In the genomic region with DNA sequence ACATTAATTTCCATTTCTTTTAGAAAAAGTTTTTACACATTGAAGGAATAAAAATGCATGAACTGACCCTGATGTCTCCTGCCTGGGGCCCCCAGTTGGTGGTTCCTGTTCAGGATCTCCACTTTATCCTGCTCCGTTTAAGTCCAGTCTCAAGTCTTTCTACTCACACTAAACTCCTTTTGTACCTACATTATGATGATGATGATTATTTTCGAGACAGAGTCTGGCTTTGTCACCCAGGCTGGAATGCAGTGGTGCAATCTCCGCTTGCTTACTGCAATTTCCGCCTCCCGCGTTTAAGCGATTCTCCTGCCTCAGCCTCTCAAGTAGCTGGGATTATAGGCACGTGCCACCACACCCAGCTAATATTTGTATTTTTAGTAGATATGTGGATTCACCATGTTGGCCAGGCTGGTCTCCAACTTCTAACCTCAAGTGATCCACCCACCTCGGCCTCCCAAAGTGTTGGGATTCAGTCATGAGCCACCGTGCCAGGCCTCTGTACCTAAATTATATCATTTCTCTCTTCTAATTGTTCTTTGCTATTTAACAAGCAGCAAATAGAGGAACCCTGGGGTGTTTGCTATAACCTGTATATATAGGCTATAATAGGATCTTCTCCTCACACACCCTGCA, we compare ENCODE assay signal across 1 cellular context.
TF ChIP-seq lines count a peak whose summit lies in the region.

No MANE protein-coding gene starts in this region.

TF ChIP-seq in HepG2, 621 proteins besides CTCF, POLR2A, EP300 and RAD21 (continued from another document and continues in another):
- TF ChIP-seq KAT2B (IDR thresholded peaks at IDR 0.05; ENCODE audit: borderline replicate concordance, low read depth, low read length), result no peak
- no peak for TF ChIP-seq ZNF468 (CRISPR knock-in tag; IDR thresholded peaks at IDR 0.05)
- TF ChIP-seq REXO4 (CRISPR knock-in tag; IDR thresholded peaks at IDR 0.05; ENCODE audit: borderline replicate concordance), result no peak
- TF ChIP-seq KMT2A (CRISPR knock-in tag; IDR thresholded peaks at IDR 0.05), result peak; percentile 73
- TF ChIP-seq ZNF598 (CRISPR knock-in tag; IDR thresholded peaks at IDR 0.05; ENCODE audit: borderline replicate concordance), result 0 out of 2 replicates have a peak, but pooled peaks have one; percentile 30
- TF ChIP-seq CREB1 (IDR thresholded peaks at IDR 0.05), result peak; percentile 59; the same call in 1 of the 2 replicates
- peak; percentile 69; the same call in 1 of the 2 replicates for TF ChIP-seq CREB1 (CRISPR knock-in tag; IDR thresholded peaks at IDR 0.05)
- TF ChIP-seq FOSL1 (CRISPR knock-in tag; IDR thresholded peaks at IDR 0.05; ENCODE audit: borderline replicate concordance), result no peak
- TF ChIP-seq, protein P1, sequence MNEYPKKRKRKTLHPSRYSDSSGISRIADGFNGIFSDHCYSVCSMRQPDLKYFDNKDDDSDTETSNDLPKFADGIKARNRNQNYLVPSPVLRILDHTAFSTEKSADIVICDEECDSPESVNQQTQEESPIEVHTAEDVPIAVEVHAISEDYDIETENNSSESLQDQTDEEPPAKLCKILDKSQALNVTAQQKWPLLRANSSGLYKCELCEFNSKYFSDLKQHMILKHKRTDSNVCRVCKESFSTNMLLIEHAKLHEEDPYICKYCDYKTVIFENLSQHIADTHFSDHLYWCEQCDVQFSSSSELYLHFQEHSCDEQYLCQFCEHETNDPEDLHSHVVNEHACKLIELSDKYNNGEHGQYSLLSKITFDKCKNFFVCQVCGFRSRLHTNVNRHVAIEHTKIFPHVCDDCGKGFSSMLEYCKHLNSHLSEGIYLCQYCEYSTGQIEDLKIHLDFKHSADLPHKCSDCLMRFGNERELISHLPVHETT (CRISPR knock-in tag; conservative IDR thresholded peaks at IDR 0.05), result peak; percentile 84
- TF ChIP-seq, protein P2, sequence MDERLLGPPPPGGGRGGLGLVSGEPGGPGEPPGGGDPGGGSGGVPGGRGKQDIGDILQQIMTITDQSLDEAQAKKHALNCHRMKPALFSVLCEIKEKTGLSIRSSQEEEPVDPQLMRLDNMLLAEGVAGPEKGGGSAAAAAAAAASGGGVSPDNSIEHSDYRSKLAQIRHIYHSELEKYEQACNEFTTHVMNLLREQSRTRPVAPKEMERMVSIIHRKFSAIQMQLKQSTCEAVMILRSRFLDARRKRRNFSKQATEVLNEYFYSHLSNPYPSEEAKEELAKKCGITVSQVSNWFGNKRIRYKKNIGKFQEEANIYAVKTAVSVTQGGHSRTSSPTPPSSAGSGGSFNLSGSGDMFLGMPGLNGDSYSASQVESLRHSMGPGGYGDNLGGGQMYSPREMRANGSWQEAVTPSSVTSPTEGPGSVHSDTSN (CRISPR knock-in tag; IDR thresholded peaks at IDR 0.05), result no peak
- no peak for TF ChIP-seq KLF15 (CRISPR knock-in tag; IDR thresholded peaks at IDR 0.05; ENCODE audit: borderline replicate concordance)
- TF ChIP-seq POLR2G (IDR thresholded peaks at IDR 0.05; ENCODE audit: low read depth, low read length), result peak; percentile 54; the same call in 1 of the 2 replicates
- TF ChIP-seq, protein P3, sequence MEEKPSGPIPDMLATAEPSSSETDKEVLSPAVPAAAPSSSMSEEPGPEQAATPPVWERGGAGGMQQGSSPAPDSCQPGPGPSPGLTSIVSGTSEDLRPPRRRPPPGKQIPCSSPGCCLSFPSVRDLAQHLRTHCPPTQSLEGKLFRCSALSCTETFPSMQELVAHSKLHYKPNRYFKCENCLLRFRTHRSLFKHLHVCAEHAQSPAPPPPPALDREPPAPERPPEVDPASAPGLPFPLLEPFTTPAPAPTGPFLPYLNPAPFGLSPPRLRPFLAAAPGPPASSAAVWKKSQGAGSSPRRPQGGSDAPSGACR (CRISPR knock-in tag; IDR thresholded peaks at IDR 0.05), result no peak
- no peak; the same call in 1 of the 2 replicates for TF ChIP-seq JUNB (CRISPR knock-in tag; IDR thresholded peaks at IDR 0.05; ENCODE audit: borderline replicate concordance)
- TF ChIP-seq ZNF234 (CRISPR knock-in tag; conservative IDR thresholded peaks at IDR 0.05), result no peak
- TF ChIP-seq, protein P4, sequence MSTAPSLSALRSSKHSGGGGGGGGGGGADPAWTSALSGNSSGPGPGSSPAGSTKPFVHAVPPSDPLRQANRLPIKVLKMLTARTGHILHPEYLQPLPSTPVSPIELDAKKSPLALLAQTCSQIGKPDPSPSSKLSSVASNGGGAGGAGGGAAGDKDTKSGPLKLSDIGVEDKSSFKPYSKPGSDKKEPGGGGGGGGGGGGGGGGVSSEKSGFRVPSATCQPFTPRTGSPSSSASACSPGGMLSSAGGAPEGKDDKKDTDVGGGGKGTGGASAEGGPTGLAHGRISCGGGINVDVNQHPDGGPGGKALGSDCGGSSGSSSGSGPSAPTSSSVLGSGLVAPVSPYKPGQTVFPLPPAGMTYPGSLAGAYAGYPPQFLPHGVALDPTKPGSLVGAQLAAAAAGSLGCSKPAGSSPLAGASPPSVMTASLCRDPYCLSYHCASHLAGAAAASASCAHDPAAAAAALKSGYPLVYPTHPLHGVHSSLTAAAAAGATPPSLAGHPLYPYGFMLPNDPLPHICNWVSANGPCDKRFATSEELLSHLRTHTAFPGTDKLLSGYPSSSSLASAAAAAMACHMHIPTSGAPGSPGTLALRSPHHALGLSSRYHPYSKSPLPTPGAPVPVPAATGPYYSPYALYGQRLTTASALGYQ (CRISPR knock-in tag; IDR thresholded peaks at IDR 0.05), result 0 out of 2 replicates have a peak, but pooled peaks have one; percentile 60
- TF ChIP-seq KDM3A (CRISPR knock-in tag; IDR thresholded peaks at IDR 0.05; ENCODE audit: low read depth), result peak; percentile 49; the same call in 1 of the 2 replicates
- no peak; the same call in 1 of the 2 replicates for TF ChIP-seq ZNF460 (CRISPR knock-in tag; IDR thresholded peaks at IDR 0.05; ENCODE audit: borderline replicate concordance)
- peak; percentile 88 for TF ChIP-seq KAT8 (CRISPR knock-in tag; IDR thresholded peaks at IDR 0.05)
- TF ChIP-seq, protein P5, sequence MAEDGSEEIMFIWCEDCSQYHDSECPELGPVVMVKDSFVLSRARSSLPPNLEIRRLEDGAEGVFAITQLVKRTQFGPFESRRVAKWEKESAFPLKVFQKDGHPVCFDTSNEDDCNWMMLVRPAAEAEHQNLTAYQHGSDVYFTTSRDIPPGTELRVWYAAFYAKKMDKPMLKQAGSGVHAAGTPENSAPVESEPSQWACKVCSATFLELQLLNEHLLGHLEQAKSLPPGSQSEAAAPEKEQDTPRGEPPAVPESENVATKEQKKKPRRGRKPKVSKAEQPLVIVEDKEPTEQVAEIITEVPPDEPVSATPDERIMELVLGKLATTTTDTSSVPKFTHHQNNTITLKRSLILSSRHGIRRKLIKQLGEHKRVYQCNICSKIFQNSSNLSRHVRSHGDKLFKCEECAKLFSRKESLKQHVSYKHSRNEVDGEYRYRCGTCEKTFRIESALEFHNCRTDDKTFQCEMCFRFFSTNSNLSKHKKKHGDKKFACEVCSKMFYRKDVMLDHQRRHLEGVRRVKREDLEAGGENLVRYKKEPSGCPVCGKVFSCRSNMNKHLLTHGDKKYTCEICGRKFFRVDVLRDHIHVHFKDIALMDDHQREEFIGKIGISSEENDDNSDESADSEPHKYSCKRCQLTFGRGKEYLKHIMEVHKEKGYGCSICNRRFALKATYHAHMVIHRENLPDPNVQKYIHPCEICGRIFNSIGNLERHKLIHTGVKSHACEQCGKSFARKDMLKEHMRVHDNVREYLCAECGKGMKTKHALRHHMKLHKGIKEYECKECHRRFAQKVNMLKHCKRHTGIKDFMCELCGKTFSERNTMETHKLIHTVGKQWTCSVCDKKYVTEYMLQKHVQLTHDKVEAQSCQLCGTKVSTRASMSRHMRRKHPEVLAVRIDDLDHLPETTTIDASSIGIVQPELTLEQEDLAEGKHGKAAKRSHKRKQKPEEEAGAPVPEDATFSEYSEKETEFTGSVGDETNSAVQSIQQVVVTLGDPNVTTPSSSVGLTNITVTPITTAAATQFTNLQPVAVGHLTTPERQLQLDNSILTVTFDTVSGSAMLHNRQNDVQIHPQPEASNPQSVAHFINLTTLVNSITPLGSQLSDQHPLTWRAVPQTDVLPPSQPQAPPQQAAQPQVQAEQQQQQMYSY (CRISPR knock-in tag; IDR thresholded peaks at IDR 0.05), result peak; percentile 86
- TF ChIP-seq NFIC (IDR thresholded peaks at IDR 0.05; ENCODE audit: low read length), result 0 out of 2 replicates have a peak, but pooled peaks have one; percentile 44
- no peak for TF ChIP-seq GPN1 (CRISPR knock-in tag; IDR thresholded peaks at IDR 0.05; ENCODE audit: borderline replicate concordance)
- no peak for TF ChIP-seq SRSF4 (IDR thresholded peaks at IDR 0.05; ENCODE audit: low read depth, low read length, poor library complexity, severe bottlenecking)
- TF ChIP-seq ZNF543 (CRISPR knock-in tag; IDR thresholded peaks at IDR 0.05), result peak; percentile 61; the same call in 1 of the 2 replicates
- TF ChIP-seq ZNF546 (CRISPR knock-in tag; conservative IDR thresholded peaks at IDR 0.05), result 0 out of 2 replicates have a peak, but pooled peaks have one; percentile 39
- TF ChIP-seq TGIF2 (CRISPR knock-in tag; IDR thresholded peaks at IDR 0.05), result no peak; the same call in 1 of the 2 replicates
- peak; percentile 91 for TF ChIP-seq ZNF205 (CRISPR knock-in tag; IDR thresholded peaks at IDR 0.05)
- TF ChIP-seq MED8 (CRISPR knock-in tag; IDR thresholded peaks at IDR 0.05; ENCODE audit: insufficient replicate concordance), result peak; percentile 21
- no peak for TF ChIP-seq ZNF446 (CRISPR knock-in tag; IDR thresholded peaks at IDR 0.05)
- no peak for TF ChIP-seq XBP1 (CRISPR knock-in tag; IDR thresholded peaks at IDR 0.05)
- TF ChIP-seq RELA (CRISPR knock-in tag; IDR thresholded peaks at IDR 0.05), result no peak
- TF ChIP-seq NCOA5 (CRISPR knock-in tag; IDR thresholded peaks at IDR 0.05), result no peak
- 0 out of 2 replicates have a peak, but pooled peaks have one; percentile 62 for TF ChIP-seq SIX4 (CRISPR knock-in tag; IDR thresholded peaks at IDR 0.05)
- no peak for TF ChIP-seq MBD4 (IDR thresholded peaks at IDR 0.05; ENCODE audit: borderline replicate concordance, low read length)
- no peak for TF ChIP-seq ZNF260 (CRISPR knock-in tag; IDR thresholded peaks at IDR 0.05; ENCODE audit: borderline replicate concordance, low read depth)
- TF ChIP-seq, protein P6, sequence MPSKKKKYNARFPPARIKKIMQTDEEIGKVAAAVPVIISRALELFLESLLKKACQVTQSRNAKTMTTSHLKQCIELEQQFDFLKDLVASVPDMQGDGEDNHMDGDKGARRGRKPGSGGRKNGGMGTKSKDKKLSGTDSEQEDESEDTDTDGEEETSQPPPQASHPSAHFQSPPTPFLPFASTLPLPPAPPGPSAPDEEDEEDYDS (CRISPR knock-in tag; IDR thresholded peaks at IDR 0.05), result peak; percentile 70
- TF ChIP-seq, protein P7, sequence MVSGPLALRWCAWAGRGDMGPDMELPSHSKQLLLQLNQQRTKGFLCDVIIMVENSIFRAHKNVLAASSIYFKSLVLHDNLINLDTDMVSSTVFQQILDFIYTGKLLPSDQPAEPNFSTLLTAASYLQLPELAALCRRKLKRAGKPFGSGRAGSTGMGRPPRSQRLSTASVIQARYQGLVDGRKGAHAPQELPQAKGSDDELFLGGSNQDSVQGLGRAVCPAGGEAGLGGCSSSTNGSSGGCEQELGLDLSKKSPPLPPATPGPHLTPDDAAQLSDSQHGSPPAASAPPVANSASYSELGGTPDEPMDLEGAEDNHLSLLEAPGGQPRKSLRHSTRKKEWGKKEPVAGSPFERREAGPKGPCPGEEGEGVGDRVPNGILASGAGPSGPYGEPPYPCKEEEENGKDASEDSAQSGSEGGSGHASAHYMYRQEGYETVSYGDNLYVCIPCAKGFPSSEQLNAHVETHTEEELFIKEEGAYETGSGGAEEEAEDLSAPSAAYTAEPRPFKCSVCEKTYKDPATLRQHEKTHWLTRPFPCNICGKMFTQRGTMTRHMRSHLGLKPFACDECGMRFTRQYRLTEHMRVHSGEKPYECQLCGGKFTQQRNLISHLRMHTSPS (CRISPR knock-in tag; IDR thresholded peaks at IDR 0.05; ENCODE audit: low read depth), result peak; percentile 30; the same call in 1 of the 2 replicates
- TF ChIP-seq RXRA (CRISPR knock-in tag; IDR thresholded peaks at IDR 0.05), result peak; percentile 67; the same call in 1 of the 2 replicates
- TF ChIP-seq KDM5B (CRISPR knock-in tag; IDR thresholded peaks at IDR 0.05; ENCODE audit: borderline replicate concordance), result no peak
- TF ChIP-seq, protein P8, sequence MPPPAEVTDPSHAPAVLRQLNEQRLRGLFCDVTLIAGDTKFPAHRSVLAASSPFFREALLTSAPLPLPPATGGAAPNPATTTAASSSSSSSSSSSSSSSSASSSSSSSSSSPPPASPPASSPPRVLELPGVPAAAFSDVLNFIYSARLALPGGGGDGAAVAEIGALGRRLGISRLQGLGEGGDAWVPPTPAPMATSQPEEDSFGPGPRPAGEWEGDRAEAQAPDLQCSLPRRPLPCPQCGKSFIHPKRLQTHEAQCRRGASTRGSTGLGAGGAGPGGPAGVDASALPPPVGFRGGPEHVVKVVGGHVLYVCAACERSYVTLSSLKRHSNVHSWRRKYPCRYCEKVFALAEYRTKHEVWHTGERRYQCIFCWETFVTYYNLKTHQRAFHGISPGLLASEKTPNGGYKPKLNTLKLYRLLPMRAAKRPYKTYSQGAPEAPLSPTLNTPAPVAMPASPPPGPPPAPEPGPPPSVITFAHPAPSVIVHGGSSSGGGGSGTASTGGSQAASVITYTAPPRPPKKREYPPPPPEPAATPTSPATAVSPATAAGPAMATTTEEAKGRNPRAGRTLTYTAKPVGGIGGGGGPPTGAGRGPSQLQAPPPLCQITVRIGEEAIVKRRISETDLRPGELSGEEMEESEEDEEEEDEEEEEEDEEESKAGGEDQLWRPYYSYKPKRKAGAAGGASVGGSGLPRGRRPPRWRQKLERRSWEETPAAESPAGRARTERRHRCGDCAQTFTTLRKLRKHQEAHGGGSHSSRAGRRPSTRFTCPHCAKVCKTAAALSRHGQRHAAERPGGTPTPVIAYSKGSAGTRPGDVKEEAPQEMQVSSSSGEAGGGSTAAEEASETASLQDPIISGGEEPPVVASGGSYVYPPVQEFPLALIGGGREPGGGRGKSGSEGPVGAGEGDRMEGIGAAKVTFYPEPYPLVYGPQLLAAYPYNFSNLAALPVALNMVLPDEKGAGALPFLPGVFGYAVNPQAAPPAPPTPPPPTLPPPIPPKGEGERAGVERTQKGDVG (CRISPR knock-in tag; IDR thresholded peaks at IDR 0.05; ENCODE audit: borderline replicate concordance), result no peak
- no peak for TF ChIP-seq SATB2 (CRISPR knock-in tag; IDR thresholded peaks at IDR 0.05)
- peak; percentile 74 for TF ChIP-seq ZNF12 (CRISPR knock-in tag; IDR thresholded peaks at IDR 0.05)
- no peak for TF ChIP-seq ZSCAN12 (CRISPR knock-in tag; IDR thresholded peaks at IDR 0.05)
- TF ChIP-seq ZNF264 (CRISPR knock-in tag; IDR thresholded peaks at IDR 0.05), result 0 out of 2 replicates have a peak, but pooled peaks have one; percentile 32
- TF ChIP-seq ZNF317 (CRISPR knock-in tag; IDR thresholded peaks at IDR 0.05), result no peak
- TF ChIP-seq TP53 (CRISPR knock-in tag; conservative IDR thresholded peaks at IDR 0.05), result no peak
- TF ChIP-seq, protein P9, sequence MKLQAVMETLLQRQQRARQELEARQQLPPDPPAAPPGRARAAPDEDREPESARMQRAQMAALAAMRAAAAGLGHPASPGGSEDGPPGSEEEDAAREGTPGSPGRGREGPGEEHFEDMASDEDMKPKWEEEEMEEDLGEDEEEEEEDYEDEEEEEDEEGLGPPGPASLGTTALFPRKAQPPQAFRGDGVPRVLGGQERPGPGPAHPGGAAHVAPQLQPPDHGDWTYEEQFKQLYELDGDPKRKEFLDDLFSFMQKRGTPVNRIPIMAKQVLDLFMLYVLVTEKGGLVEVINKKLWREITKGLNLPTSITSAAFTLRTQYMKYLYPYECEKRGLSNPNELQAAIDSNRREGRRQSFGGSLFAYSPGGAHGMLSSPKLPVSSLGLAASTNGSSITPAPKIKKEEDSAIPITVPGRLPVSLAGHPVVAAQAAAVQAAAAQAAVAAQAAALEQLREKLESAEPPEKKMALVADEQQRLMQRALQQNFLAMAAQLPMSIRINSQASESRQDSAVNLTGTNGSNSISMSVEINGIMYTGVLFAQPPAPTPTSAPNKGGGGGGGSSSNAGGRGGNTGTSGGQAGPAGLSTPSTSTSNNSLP (IDR thresholded peaks at IDR 0.05; ENCODE audit: low read depth, low read length), result peak; percentile 62; the same call in 1 of the 2 replicates
- TF ChIP-seq PAX8 (CRISPR knock-in tag; IDR thresholded peaks at IDR 0.05; ENCODE audit: borderline replicate concordance), result no peak
